Comparison of ENCODE assay signal across 10 cellular contexts in genomic region chr5:69083412-69083811, GRCh38. TPM values are rescaled to one million over a fixed set of nuclear protein-coding genes. Genes with fewer than 3 reads are reported as not detected.
DNase-seq lines count a peak whose midpoint lies in the region; TF ChIP-seq lines count a peak whose summit lies in the region.
"Had no signal": no experiment of that assay in that cellular context is flagged by ENCODE, and none has a peak within 500 bp of the region (broad histone marks: within the 10 kb centered on the region; RNA-seq: fewer than 3 reads in every experiment).

No MANE protein-coding gene starts in this region.

- H3K4me1 ChIP-seq in smooth muscle cell (ENCODE audit: low read depth) (no peaks in the 10 kb centered on the region), ascending aorta (no peaks in the 10 kb centered on the region)
- H3K4me1 ChIP-seq: gastroesophageal sphincter had no signal

- in situ Hi-C loops in brain microvascular endothelial cell (cut with HindIII; ENCODE audit: low pct_ligation_motif_present, low sequenced_read_pairs) = no loop called here

- H3K36me3 Mint-ChIP-seq in osteocyte (ENCODE audit: unreplicated experiment) = no peaks in the 10 kb centered on the region

- no peaks in the 10 kb centered on the region for H4K20me1 ChIP-seq in smooth muscle cell (ENCODE audit: low read depth)

- peaks cover 7% of the 10 kb centered on the region for H3K27me3 Mint-ChIP-seq in osteocyte (ENCODE audit: unreplicated experiment)

- no peak overlapping the region for H3K4me3 Mint-ChIP-seq in osteocyte (ENCODE audit: unreplicated experiment)
- H3K4me3 Mint-ChIP-seq: nephron had no signal

- H3K36me3 ChIP-seq in brain microvascular endothelial cell (replicated peaks) = no peaks in the 10 kb centered on the region
- no peaks in the 10 kb centered on the region for H3K36me3 ChIP-seq in smooth muscle cell (ENCODE audit: low read depth)
- H3K36me3 ChIP-seq in ascending aorta = no peaks in the 10 kb centered on the region
- H3K36me3 ChIP-seq: gastroesophageal sphincter had no signal

- no peak overlapping the region for H2AFZ ChIP-seq in smooth muscle cell (ENCODE audit: low read depth)

- H3K27ac ChIP-seq in brain microvascular endothelial cell (no peak overlapping the region), smooth muscle cell (ENCODE audit: low read depth) (no peak overlapping the region), ascending aorta (no peak overlapping the region)
- H3K27ac ChIP-seq: gastroesophageal sphincter had no signal

- no peaks in the 10 kb centered on the region for H3K4me1 Mint-ChIP-seq in osteocyte (ENCODE audit: unreplicated experiment)
- H3K4me1 Mint-ChIP-seq: nephron had no signal

- H3K4me2 ChIP-seq in smooth muscle cell = no peak overlapping the region

- H3K79me2 ChIP-seq in smooth muscle cell (ENCODE audit: low read depth) = no peaks in the 10 kb centered on the region

- H3K27me3 ChIP-seq in brain microvascular endothelial cell (replicated peaks) (no peaks in the 10 kb centered on the region), smooth muscle cell (ENCODE audit: low read depth) (no peaks in the 10 kb centered on the region), ascending aorta (no peaks in the 10 kb centered on the region)
- H3K27me3 ChIP-seq: gastroesophageal sphincter had no signal

- H3K9ac ChIP-seq in smooth muscle cell (ENCODE audit: low read depth) = no peak overlapping the region

- no peak overlapping the region for H3K27ac Mint-ChIP-seq in osteocyte (ENCODE audit: unreplicated experiment)
- H3K27ac Mint-ChIP-seq: nephron had no signal

- DNase-seq in NCI-H2107 treated with DMSO at 0.1 percent for 48 hours (lab: John Stamatoyannopoulos, UW; ENCODE audit: unreplicated experiment) (peak; percentile 1), NCI-H2107 (lab: John Stamatoyannopoulos, UW) (no peak), NCI-H146 treated with DMSO at 0.1 percent for 48 hours (lab: John Stamatoyannopoulos, UW; ENCODE audit: unreplicated experiment) (peak; percentile 16), brain microvascular endothelial cell (no peak), osteocyte (ENCODE audit: extremely low spot score, unreplicated experiment) (no peak), epidermal melanocyte (ENCODE audit: insufficient read length, low spot score) (no peak), smooth muscle cell (lab: John Stamatoyannopoulos, UW; ENCODE audit: unreplicated experiment) (no peak), ascending aorta (ENCODE audit: low spot score in 2 of 2) (no peak)

- H3K9me3 ChIP-seq in smooth muscle cell (replicated peaks; ENCODE audit: low read depth) (no peaks in the 10 kb centered on the region), ascending aorta (no peaks in the 10 kb centered on the region)
- H3K9me3 ChIP-seq: gastroesophageal sphincter had no signal

- H3K9me3 Mint-ChIP-seq in osteocyte (ENCODE audit: unreplicated experiment) = no peaks in the 10 kb centered on the region
- H3K9me3 Mint-ChIP-seq: nephron had no signal

- H3K4me3 ChIP-seq in brain microvascular endothelial cell (ENCODE audit: low read depth, low read length) (no peak overlapping the region), smooth muscle cell (no peak overlapping the region), ascending aorta (no peak overlapping the region)
- H3K4me3 ChIP-seq: gastroesophageal sphincter had no signal

- TF ChIP-seq CTCF in brain microvascular endothelial cell (IDR thresholded peaks at IDR 0.05; ENCODE audit: low read depth, low read length, missing control alignments) (peak; percentile 15), osteocyte (IDR thresholded peaks at IDR 0.05) (peak; percentile 12), smooth muscle cell (IDR thresholded peaks at IDR 0.05; ENCODE audit: borderline replicate concordance, insufficient read depth, poor library complexity, severe bottlenecking) (no peak), ascending aorta (IDR thresholded peaks at IDR 0.05) (no peak)

- H3F3A ChIP-seq in smooth muscle cell (ENCODE audit: low read depth) = no peaks in the 10 kb centered on the region

- intact Hi-C loops in ascending aorta (cut with DNase I) = no loop called here

RNA-seq across cellular contexts. Expression of gene SLC30A5, which starts 10.4 kb away (rescaled TPM):
- total RNA-seq in osteocyte = 57.6 and 76.4 TPM in 2 replicates
- 79.5 and 87.6 TPM in 2 replicates for total RNA-seq in smooth muscle cell
- 54.5 and 60.0 TPM in 2 replicates for polyA plus RNA-seq in smooth muscle cell
- total RNA-seq in ascending aorta = 20.6 TPM

Comparison
In these comparisons a context has a peak if more than half of its experiments do, and no peak if none do; other contexts are left out.
1. DNase-seq: peak in NCI-H2107 treated with DMSO at 0.1 percent for 48 hours (single experiment) and NCI-H146 treated with DMSO at 0.1 percent for 48 hours (single experiment); none in NCI-H2107 (single experiment), brain microvascular endothelial cell (single experiment), osteocyte (single experiment), epidermal melanocyte (single experiment), smooth muscle cell (single experiment) and ascending aorta (0 of 2).
2. CTCF ChIP-seq: peak in brain microvascular endothelial cell (single experiment) and osteocyte (single experiment); none in smooth muscle cell (single experiment) and ascending aorta (0 of 3).